ENCODE assay signal across 15 cellular contexts in the genomic region with DNA sequence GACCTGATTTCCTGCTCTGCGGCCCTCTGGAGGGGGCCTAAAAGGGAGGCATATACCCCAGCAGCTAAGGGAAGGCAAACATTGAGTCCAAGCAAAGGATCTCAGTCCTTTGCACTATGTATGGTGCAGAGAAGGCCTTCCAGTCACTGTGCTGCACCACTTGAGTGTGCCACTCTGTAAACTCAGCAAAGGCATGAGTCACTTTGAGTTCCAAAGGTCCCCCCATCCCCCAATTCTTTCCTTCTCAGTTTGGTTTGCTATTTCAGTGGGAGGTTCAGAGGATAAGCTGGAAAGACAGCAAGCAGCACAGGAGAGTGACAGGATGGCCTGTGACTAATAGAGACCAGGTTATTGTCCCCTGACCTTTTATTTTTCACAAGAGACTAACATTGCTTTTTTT.
DNase-seq lines count a peak whose midpoint lies in the region; ATAC-seq and TF ChIP-seq lines count a peak whose summit lies in the region.
"Had no signal": no experiment of that assay in that cellular context is flagged by ENCODE, and none has a peak within 500 bp of the region (broad histone marks: within the 10 kb centered on the region; RNA-seq: fewer than 3 reads in every experiment).

No MANE protein-coding gene starts in this region.

- DNase-seq in COLO829 (ENCODE audit: low spot score) (peak; percentile 41), HT1080 (ENCODE audit: low read depth) (peak; percentile 76), astrocyte of the spinal cord (ENCODE audit: low read depth, low spot score) (peak; percentile 22), omental fat pad (ENCODE audit: low spot score) (no peak)
- no peak for DNase-seq in activated T-cell treated with anti-CD3 and anti-CD28 coated beads, Interleukin-2, amount 50 U/mL, for 48 hours
- no peak for DNase-seq in T-helper 2 cell treated with Interferon-gamma antibody and Interleukin-4, amounts not matched to agents 5 μg/mL and 100 μg/mL, for 36 hours (ENCODE audit: low spot score)
- DNase-seq: C1 segment of cervical spinal cord; effector CD8-positive, alpha-beta T cell; immature natural killer cell; KBM-7; psoas muscle had no signal

- H3K9me3 Mint-ChIP-seq in T-helper 2 cell treated with Interferon-gamma antibody and Interleukin-4, amounts not matched to agents 5 μg/mL and 100 μg/mL, for 36 hours = no peaks in the 10 kb centered on the region
- H3K9me3 Mint-ChIP-seq: activated naive CD4-positive, alpha-beta T cell treated with anti-CD3 and anti-CD28 coated beads, Interleukin-2, amount 50 U/mL, for 24 hours had no signal

- H3K4me1 Mint-ChIP-seq in T-helper 2 cell treated with Interferon-gamma antibody and Interleukin-4, amounts not matched to agents 5 μg/mL and 100 μg/mL, for 36 hours (ENCODE audit: low read depth) = no peaks in the 10 kb centered on the region
- H3K4me1 Mint-ChIP-seq: activated naive CD4-positive, alpha-beta T cell treated with anti-CD3 and anti-CD28 coated beads, Interleukin-2, amount 50 U/mL, for 24 hours; immature natural killer cell had no signal

- no peak for TF ChIP-seq RAD21 in liver (IDR thresholded peaks at IDR 0.05)

- peaks cover 0 to 2% (median 0%) of the 10 kb centered on the region in 4 donors for H3K27me3 ChIP-seq in liver (ENCODE audit: control insufficient read depth in 4 of 4, insufficient read depth in 4 of 4, low read length in 3 of 4)

- H3K27me3 Mint-ChIP-seq in T-helper 2 cell treated with Interferon-gamma antibody and Interleukin-4, amounts not matched to agents 5 μg/mL and 100 μg/mL, for 36 hours (ENCODE audit: low read depth) = peaks cover 2% of the 10 kb centered on the region
- H3K27me3 Mint-ChIP-seq: activated naive CD4-positive, alpha-beta T cell treated with anti-CD3 and anti-CD28 coated beads, Interleukin-2, amount 50 U/mL, for 24 hours had no signal

- H3K27ac Mint-ChIP-seq in T-helper 2 cell treated with Interferon-gamma antibody and Interleukin-4, amounts not matched to agents 5 μg/mL and 100 μg/mL, for 36 hours = no peak overlapping the region
- H3K27ac Mint-ChIP-seq: activated naive CD4-positive, alpha-beta T cell treated with anti-CD3 and anti-CD28 coated beads, Interleukin-2, amount 50 U/mL, for 24 hours; immature natural killer cell had no signal

- H3K9me3 ChIP-seq in liver (ENCODE audit: control insufficient read depth in 4 of 4, low read length in 3 of 4) = no peaks in the 10 kb centered on the region
- H3K9me3 ChIP-seq: psoas muscle had no signal

- H3K4me3 ChIP-seq in astrocyte of the spinal cord (ENCODE audit: low read depth, low read length) (no peak overlapping the region), liver (ENCODE audit: low read depth in 1 of 3, low read length in 3 of 3) (no peak overlapping the region)
- H3K4me3 ChIP-seq: psoas muscle had no signal

- no peak overlapping the region for H3K4me3 Mint-ChIP-seq in T-helper 2 cell treated with Interferon-gamma antibody and Interleukin-4, amounts not matched to agents 5 μg/mL and 100 μg/mL, for 36 hours
- H3K4me3 Mint-ChIP-seq: activated naive CD4-positive, alpha-beta T cell treated with anti-CD3 and anti-CD28 coated beads, Interleukin-2, amount 50 U/mL, for 24 hours; immature natural killer cell had no signal

- TF ChIP-seq CTCF in astrocyte of the spinal cord (IDR thresholded peaks at IDR 0.05; ENCODE audit: low read depth, low read length) = no peak
- no peak for TF ChIP-seq CTCF in liver (IDR thresholded peaks at IDR 0.05; ENCODE audit: low read depth, low read length, missing input control)
- no peak for TF ChIP-seq CTCF in omental fat pad (IDR thresholded peaks at IDR 0.05)

- WGBS in liver = 65% methylated on average over 1 of the region's 1 CpG

- in situ Hi-C loops in astrocyte of the spinal cord (cut with HindIII; ENCODE audit: low sequenced_read_pairs) = no loop called here

- no peaks in the 10 kb centered on the region for H3K4me1 ChIP-seq in liver (ENCODE audit: control insufficient read depth in 4 of 4, insufficient read depth in 4 of 4, low read length in 3 of 4)
- H3K4me1 ChIP-seq: psoas muscle had no signal

- H3K36me3 Mint-ChIP-seq in T-helper 2 cell treated with Interferon-gamma antibody and Interleukin-4, amounts not matched to agents 5 μg/mL and 100 μg/mL, for 36 hours (ENCODE audit: low read depth) = no peaks in the 10 kb centered on the region
- H3K36me3 Mint-ChIP-seq: activated naive CD4-positive, alpha-beta T cell treated with anti-CD3 and anti-CD28 coated beads, Interleukin-2, amount 50 U/mL, for 24 hours; immature natural killer cell had no signal

- no peak overlapping the region for H3K27ac ChIP-seq in liver (ENCODE audit: low read depth in 1 of 2, low read length in 2 of 2)
- H3K27ac ChIP-seq: psoas muscle had no signal

- ATAC-seq in HG02870 (IDR thresholded peaks at IDR 0.05; ENCODE audit: unreplicated experiment) (no peak), omental fat pad (ENCODE audit: low FRiP score) (no peak)
- ATAC-seq: activated CD4-positive, CD25-positive, alpha-beta regulatory T cell treated with anti-CD3 and anti-CD28 coated beads, Interleukin-2, amount 50 U/mL, for 24 hours; psoas muscle had no signal

- H3K9ac ChIP-seq in liver (ENCODE audit: low read depth in 1 of 2, low read length in 2 of 2) = no peak overlapping the region

- no peaks in the 10 kb centered on the region for H3K36me3 ChIP-seq in liver (ENCODE audit: control insufficient read depth in 4 of 4, insufficient read depth in 3 of 4, low read depth in 1 of 4, low read length in 3 of 4)

TF ChIP-seq in liver, 16 proteins besides CTCF, POLR2A, EP300 and RAD21:
- TF ChIP-seq GABPA (IDR thresholded peaks at IDR 0.05 in 1 of 2, conservative IDR thresholded peaks at IDR 0.05 in 1 of 2) (no peak), JUND (IDR thresholded peaks at IDR 0.05) (peak in 1 of 2 donors; percentile 55), RXRA (IDR thresholded peaks at IDR 0.05) (peak in 1 of 2 donors; percentile 10), HNF4A (conservative IDR thresholded peaks at IDR 0.05) (peak; percentile 31 to 42)

Comparison
In these comparisons a context has a peak if more than half of its experiments do, and no peak if none do; other contexts are left out.
1. DNase-seq: peak in COLO829 (single experiment), HT1080 (single experiment) and astrocyte of the spinal cord (single experiment); none in activated T-cell treated with anti-CD3 and anti-CD28 coated beads, Interleukin-2, amount 50 U/mL, for 48 hours (0 of 2), omental fat pad (single experiment) and T-helper 2 cell treated with Interferon-gamma antibody and Interleukin-4, amounts not matched to agents 5 μg/mL and 100 μg/mL, for 36 hours (single experiment).